ENCODE assay signal across 1 cellular context in genomic region chr4:3075652-3075981, GRCh38.
TF ChIP-seq lines count a peak whose summit lies in the region.

No MANE protein-coding gene starts in this region.

TF ChIP-seq in GM12878, 131 proteins besides CTCF, POLR2A, EP300 and RAD21:
- TF ChIP-seq CEBPZ (IDR thresholded peaks at IDR 0.05; ENCODE audit: low read depth, low read length) (no peak), E4F1 (IDR thresholded peaks at IDR 0.05; ENCODE audit: borderline replicate concordance, partially characterized antibody) (no peak), MXI1 (IDR thresholded peaks at IDR 0.05; ENCODE audit: low read depth, low read length) (no peak), SMAD5 (IDR thresholded peaks at IDR 0.05; ENCODE audit: low read depth) (peak; percentile 80), SRF (IDR thresholded peaks at IDR 0.05; ENCODE audit: low read depth in 2 of 2, low read length in 2 of 2) (no peak), HDAC2 (IDR thresholded peaks at IDR 0.05) (no peak), CBFB (IDR thresholded peaks at IDR 0.05; ENCODE audit: low read depth) (peak; percentile 17; the same call in 1 of the 2 replicates), IRF4 (IDR thresholded peaks at IDR 0.05; ENCODE audit: low read depth, low read length) (no peak), SMAD1 (IDR thresholded peaks at IDR 0.05; ENCODE audit: low read depth, partially characterized antibody) (peak; percentile 36), SUPT20H (IDR thresholded peaks at IDR 0.05; ENCODE audit: borderline replicate concordance, control insufficient read depth, low read depth, low read length) (no peak), TAF1 (IDR thresholded peaks at IDR 0.05; ENCODE audit: borderline replicate concordance, low read depth, low read length) (peak; percentile 67; the same call in 1 of the 2 replicates), POLR2AphosphoS5 (IDR thresholded peaks at IDR 0.05; ENCODE audit: low read length) (peak; percentile 92), ZBTB4 (CRISPR knock-in tag; IDR thresholded peaks at IDR 0.05) (no peak)
- TF ChIP-seq, protein P1, sequence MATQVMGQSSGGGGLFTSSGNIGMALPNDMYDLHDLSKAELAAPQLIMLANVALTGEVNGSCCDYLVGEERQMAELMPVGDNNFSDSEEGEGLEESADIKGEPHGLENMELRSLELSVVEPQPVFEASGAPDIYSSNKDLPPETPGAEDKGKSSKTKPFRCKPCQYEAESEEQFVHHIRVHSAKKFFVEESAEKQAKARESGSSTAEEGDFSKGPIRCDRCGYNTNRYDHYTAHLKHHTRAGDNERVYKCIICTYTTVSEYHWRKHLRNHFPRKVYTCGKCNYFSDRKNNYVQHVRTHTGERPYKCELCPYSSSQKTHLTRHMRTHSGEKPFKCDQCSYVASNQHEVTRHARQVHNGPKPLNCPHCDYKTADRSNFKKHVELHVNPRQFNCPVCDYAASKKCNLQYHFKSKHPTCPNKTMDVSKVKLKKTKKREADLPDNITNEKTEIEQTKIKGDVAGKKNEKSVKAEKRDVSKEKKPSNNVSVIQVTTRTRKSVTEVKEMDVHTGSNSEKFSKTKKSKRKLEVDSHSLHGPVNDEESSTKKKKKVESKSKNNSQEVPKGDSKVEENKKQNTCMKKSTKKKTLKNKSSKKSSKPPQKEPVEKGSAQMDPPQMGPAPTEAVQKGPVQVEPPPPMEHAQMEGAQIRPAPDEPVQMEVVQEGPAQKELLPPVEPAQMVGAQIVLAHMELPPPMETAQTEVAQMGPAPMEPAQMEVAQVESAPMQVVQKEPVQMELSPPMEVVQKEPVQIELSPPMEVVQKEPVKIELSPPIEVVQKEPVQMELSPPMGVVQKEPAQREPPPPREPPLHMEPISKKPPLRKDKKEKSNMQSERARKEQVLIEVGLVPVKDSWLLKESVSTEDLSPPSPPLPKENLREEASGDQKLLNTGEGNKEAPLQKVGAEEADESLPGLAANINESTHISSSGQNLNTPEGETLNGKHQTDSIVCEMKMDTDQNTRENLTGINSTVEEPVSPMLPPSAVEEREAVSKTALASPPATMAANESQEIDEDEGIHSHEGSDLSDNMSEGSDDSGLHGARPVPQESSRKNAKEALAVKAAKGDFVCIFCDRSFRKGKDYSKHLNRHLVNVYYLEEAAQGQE (IDR thresholded peaks at IDR 0.05; ENCODE audit: low read depth, low read length): no peak
